ENCODE assay signal across 13 cellular contexts in genomic region chrX:44228621-44229020, GRCh38.
DNase-seq lines count a peak whose midpoint lies in the region; ATAC-seq lines count a peak whose summit lies in the region.
"Had no signal": no experiment of that assay in that cellular context is flagged by ENCODE, and none has a peak within 500 bp of the region (broad histone marks: within the 10 kb centered on the region; RNA-seq: fewer than 3 reads in every experiment).

No MANE protein-coding gene starts in this region.

- DNase-seq in MV-4-11 (lab: John Stamatoyannopoulos, UW) (peak; percentile 73), putamen (ENCODE audit: low spot score) (peak; percentile 38), NCI-H446 (lab: John Stamatoyannopoulos, UW) (no peak), left cardiac atrium (no peak)
- DNase-seq in activated CD4-positive, CD25-positive, alpha-beta regulatory T cell treated with anti-CD3 and anti-CD28 coated beads, Interleukin-2, amount 50 U/mL, for 72 hours = no peak
- no peak for DNase-seq in activated T-cell treated with anti-CD3 and anti-CD28 coated beads, Interleukin-2, amount 50 U/mL, for 48 hours
- DNase-seq: COR-L47; effector CD8-positive, alpha-beta T cell; left lung; NCI-H2029 treated with DMSO at 0.1 percent for 48 hours; stimulated activated CD4-positive, alpha-beta T cell treated with anti-CD3 and anti-CD28 coated beads, Interleukin-15, amount 100 ng/mL, for 24 hours had no signal

- intact Hi-C loops in left cardiac atrium (cut with DNase I) = no loop called here

- peak; percentile 70 for ATAC-seq in GM19324 (IDR thresholded peaks at IDR 0.05; ENCODE audit: low FRiP score, unreplicated experiment)
- ATAC-seq in HG02884 (IDR thresholded peaks at IDR 0.05; ENCODE audit: unreplicated experiment) = peak; percentile 93
- ATAC-seq in left cardiac atrium = no peak
- ATAC-seq: left lung had no signal

Comparison
In these comparisons a context has a peak if more than half of its experiments do, and no peak if none do; other contexts are left out.
1. ATAC-seq: peak in GM19324 (single experiment) and HG02884 (single experiment); none in left cardiac atrium (0 of 2).
2. DNase-seq: peak in MV-4-11 (single experiment) and putamen (single experiment); none in activated CD4-positive, CD25-positive, alpha-beta regulatory T cell treated with anti-CD3 and anti-CD28 coated beads, Interleukin-2, amount 50 U/mL, for 72 hours (single experiment), NCI-H446 (0 of 2), left cardiac atrium (single experiment) and activated T-cell treated with anti-CD3 and anti-CD28 coated beads, Interleukin-2, amount 50 U/mL, for 48 hours (0 of 2).